In genomic region chr6:36929607-36930006, GRCh38 we compare ENCODE assay signal across 12 cellular contexts. TPM values are rescaled to one million over a fixed set of nuclear protein-coding genes. Genes with fewer than 3 reads are reported as not detected.
DNase-seq lines count a peak whose midpoint lies in the region; ATAC-seq and TF ChIP-seq lines count a peak whose summit lies in the region.
"Had no signal": no experiment of that assay in that cellular context is flagged by ENCODE, and none has a peak within 500 bp of the region (broad histone marks: within the 10 kb centered on the region; RNA-seq: fewer than 3 reads in every experiment).

No MANE protein-coding gene starts in this region.

- H3K4me3 Mint-ChIP-seq in type B pancreatic cell: peak overlapping the region; percentile 15
- H3K4me3 Mint-ChIP-seq: activated T-helper 1 cell treated with anti-CD3 and anti-CD28 coated beads, Interleukin-12 subunit alpha, Interleukin-12 subunit beta, Interleukin-2, Interleukin-4 antibody, amounts not matched to agents 30 ng/mL and 10 ng/mL and 1 ng/mL, durations not matched to agents 14 hours and 24 hours and 36 hours; central memory CD8-positive, alpha-beta T cell had no signal

- BruUV-seq in OCI-LY7 (replicated peaks; lab: Mats Ljungman, UMichigan): no TSS peak

- POLR2A ChIA-PET in OCI-LY7 (lab: Charles Lee): no interaction called here

- no peak overlapping the region for H2AFZ ChIP-seq in OCI-LY7 (ENCODE audit: low read length)

- H3K27me3 ChIP-seq in right atrium auricular region (no peaks in the 10 kb centered on the region), adipocyte (replicated peaks; ENCODE audit: control insufficient read depth, insufficient read depth, low read length) (no peaks in the 10 kb centered on the region)
- H3K27me3 ChIP-seq: thyroid gland had no signal

- peak overlapping the region; percentile 8 for H3K27ac Mint-ChIP-seq in type B pancreatic cell
- H3K27ac Mint-ChIP-seq: activated T-helper 1 cell treated with anti-CD3 and anti-CD28 coated beads, Interleukin-12 subunit alpha, Interleukin-12 subunit beta, Interleukin-2, Interleukin-4 antibody, amounts not matched to agents 30 ng/mL and 10 ng/mL and 1 ng/mL, durations not matched to agents 14 hours and 24 hours and 36 hours had no signal

- ATAC-seq in Right ventricle myocardium inferior: peak; percentile 32

- peaks cover 3% of the 10 kb centered on the region for H3K9me3 Mint-ChIP-seq in type B pancreatic cell
- H3K9me3 Mint-ChIP-seq: activated T-helper 1 cell treated with anti-CD3 and anti-CD28 coated beads, Interleukin-12 subunit alpha, Interleukin-12 subunit beta, Interleukin-2, Interleukin-4 antibody, amounts not matched to agents 30 ng/mL and 10 ng/mL and 1 ng/mL, durations not matched to agents 14 hours and 24 hours and 36 hours; central memory CD8-positive, alpha-beta T cell had no signal

- CTCF ChIA-PET in OCI-LY7 (lab: Charles Lee; ENCODE audit: unreplicated experiment): no interaction called here

- H3K36me3 ChIP-seq in right atrium auricular region: peaks cover 6% of the 10 kb centered on the region
- peaks cover 13% of the 10 kb centered on the region for H3K36me3 ChIP-seq in adipocyte (ENCODE audit: control insufficient read depth, insufficient read depth, low read length, severe bottlenecking)
- H3K36me3 ChIP-seq in OCI-LY7 (ENCODE audit: insufficient read depth, low read length): no peaks in the 10 kb centered on the region
- H3K36me3 ChIP-seq: thyroid gland had no signal

- no peaks in the 10 kb centered on the region for H3K9me2 ChIP-seq in OCI-LY7 (ENCODE audit: insufficient read depth, low read length)

- peaks cover 1% of the 10 kb centered on the region for H3K36me3 Mint-ChIP-seq in type B pancreatic cell

- H3K9me3 ChIP-seq in right atrium auricular region: no peaks in the 10 kb centered on the region
- H3K9me3 ChIP-seq in adipocyte (ENCODE audit: control insufficient read depth, low read length): no peaks in the 10 kb centered on the region
- no peaks in the 10 kb centered on the region for H3K9me3 ChIP-seq in OCI-LY7 (ENCODE audit: low read length)
- H3K9me3 ChIP-seq: thyroid gland had no signal

- H3K27ac ChIP-seq in right atrium auricular region: no peak overlapping the region
- H3K27ac ChIP-seq in OCI-LY7 (ENCODE audit: low read depth, low read length, poor library complexity, severe bottlenecking): no peak overlapping the region
- no peak overlapping the region for H3K27ac ChIP-seq in substantia nigra (ENCODE audit: low read depth, low read length, poor library complexity, severe bottlenecking)
- H3K27ac ChIP-seq: thyroid gland had no signal

- peaks cover 21% of the 10 kb centered on the region for H3K4me1 Mint-ChIP-seq in type B pancreatic cell (ENCODE audit: unreplicated experiment)
- H3K4me1 Mint-ChIP-seq: central memory CD8-positive, alpha-beta T cell had no signal

- TF ChIP-seq CTCF in right atrium auricular region (IDR thresholded peaks at IDR 0.05) (no peak), type B pancreatic cell (conservative IDR thresholded peaks at IDR 0.05) (no peak), OCI-LY7 (conservative IDR thresholded peaks at IDR 0.05; ENCODE audit: low read length) (no peak)

- H3K4me1 ChIP-seq in right atrium auricular region (peaks cover 0 to 20% of the 10 kb centered on the region in 2 donors), adipocyte (ENCODE audit: control insufficient read depth, insufficient read depth, low read length) (peaks cover 62% of the 10 kb centered on the region), OCI-LY7 (ENCODE audit: insufficient read depth, low read length, poor library complexity, severe bottlenecking) (no peaks in the 10 kb centered on the region)

- H3K79me2 ChIP-seq in OCI-LY7 (ENCODE audit: insufficient read depth, low read depth, low read length): no peaks in the 10 kb centered on the region

- no peak overlapping the region for H3K4me3 ChIP-seq in right atrium auricular region
- no peak overlapping the region for H3K4me3 ChIP-seq in adipocyte (ENCODE audit: low read length)
- no peak overlapping the region for H3K4me3 ChIP-seq in OCI-LY7 (ENCODE audit: low read depth, low read length, poor library complexity, severe bottlenecking)
- H3K4me3 ChIP-seq: thyroid gland had no signal

- H4K20me1 ChIP-seq in OCI-LY7 (ENCODE audit: insufficient read depth, low read length): no peaks in the 10 kb centered on the region

- H3K4me2 ChIP-seq in OCI-LY7 (ENCODE audit: low read length): no peak overlapping the region

- intact Hi-C loops in Right ventricle myocardium inferior (cut with DNase I) (no loop called here), OCI-LY7 (cut with micrococcal nuclease; ENCODE audit: unreplicated experiment) (no loop called here)

- DNase-seq in Right ventricle myocardium inferior (ENCODE audit: missing footprints) (no peak), right atrium auricular region (ENCODE audit: low spot score) (no peak), adipocyte (ENCODE audit: low read depth) (peak; percentile 87), foreskin melanocyte (peak; percentile 15), type B pancreatic cell (ENCODE audit: extremely low spot score, unreplicated experiment) (no peak), NK-92 (lab: John Stamatoyannopoulos, UW; ENCODE audit: unreplicated experiment) (no peak), OCI-LY7 (ENCODE audit: low spot score) (no peak), substantia nigra (lab: John Stamatoyannopoulos, UW) (no peak)
- DNase-seq: mesendoderm, thyroid gland had no signal

- H3K27me3 Mint-ChIP-seq in type B pancreatic cell: no peaks in the 10 kb centered on the region
- H3K27me3 Mint-ChIP-seq: central memory CD8-positive, alpha-beta T cell had no signal

- no peak overlapping the region for H3K9ac ChIP-seq in adipocyte (ENCODE audit: low read length)

RNA-seq across cellular contexts. Expression of gene PI16, which starts 24.9 kb away (rescaled TPM):
- 15.1 TPM for total RNA-seq in Right ventricle myocardium inferior
- total RNA-seq in right atrium auricular region: 10 to 100 TPM; 14.2 to 48.5 TPM
- total RNA-seq in type B pancreatic cell (ENCODE audit: low replicate concordance): not detected in 2 replicates
- not detected in 2 replicates for total RNA-seq in OCI-LY7 (2014; rRNA removed; shearing (Covaris generic))
- total RNA-seq in OCI-LY7 (2022): 0.30 TPM in 1 of 2 replicates, not detected in the other
- total RNA-seq: activated T-helper 1 cell treated with anti-CD3 and anti-CD28 coated beads, Interleukin-12 subunit alpha, Interleukin-12 subunit beta, Interleukin-2, Interleukin-4 antibody, amounts not matched to agents 30 ng/mL and 10 ng/mL and 1 ng/mL, durations not matched to agents 14 hours and 24 hours and 36 hours had no signal

RNA-seq across cellular contexts. Expression of gene C6orf89, which starts 43.9 kb away (rescaled TPM):
- total RNA-seq in Right ventricle myocardium inferior (79.4 TPM), right atrium auricular region (10 to 100 TPM; 55.0 to 59.5 TPM), type B pancreatic cell (ENCODE audit: low replicate concordance) (37.9 and 42.4 TPM in 2 replicates), OCI-LY7 (2022) (25.7 and 30.0 TPM in 2 replicates)
- 14.7 and 20.1 TPM in 2 replicates for total RNA-seq in OCI-LY7 (2014; rRNA removed; shearing (Covaris generic))

RNA-seq across cellular contexts. Expression of gene PPIL1, which starts 55.0 kb away (rescaled TPM):
- total RNA-seq in Right ventricle myocardium inferior (70.1 TPM), right atrium auricular region (10 to 100 TPM; 41.1 to 53.7 TPM), type B pancreatic cell (ENCODE audit: low replicate concordance) (35.1 and 50.4 TPM in 2 replicates), OCI-LY7 (2022) (35.6 and 40.0 TPM in 2 replicates)
- total RNA-seq in OCI-LY7 (2014; rRNA removed; shearing (Covaris generic)): 34.6 and 38.9 TPM in 2 replicates

RNA-seq across cellular contexts. Expression of gene MTCH1, which starts 56.4 kb away (rescaled TPM):
- total RNA-seq in Right ventricle myocardium inferior: 220 TPM
- total RNA-seq in right atrium auricular region: 100 to 1,000 TPM; 155 to 259 TPM
- 163 and 184 TPM in 2 replicates for total RNA-seq in type B pancreatic cell (ENCODE audit: low replicate concordance)
- 81.4 and 93.7 TPM in 2 replicates for total RNA-seq in OCI-LY7 (2014; rRNA removed; shearing (Covaris generic))
- total RNA-seq in OCI-LY7 (2022): 72.5 and 79.6 TPM in 2 replicates

Comparison
In these comparisons a context has a peak if more than half of its experiments do, and no peak if none do; other contexts are left out.
1. DNase-seq: peak in adipocyte (single experiment) and foreskin melanocyte (single experiment); none in Right ventricle myocardium inferior (single experiment), right atrium auricular region (single experiment), type B pancreatic cell (single experiment), NK-92 (single experiment), OCI-LY7 (single experiment) and substantia nigra (0 of 49).